1 cellular context compared by ENCODE assay signal in the genomic region with DNA sequence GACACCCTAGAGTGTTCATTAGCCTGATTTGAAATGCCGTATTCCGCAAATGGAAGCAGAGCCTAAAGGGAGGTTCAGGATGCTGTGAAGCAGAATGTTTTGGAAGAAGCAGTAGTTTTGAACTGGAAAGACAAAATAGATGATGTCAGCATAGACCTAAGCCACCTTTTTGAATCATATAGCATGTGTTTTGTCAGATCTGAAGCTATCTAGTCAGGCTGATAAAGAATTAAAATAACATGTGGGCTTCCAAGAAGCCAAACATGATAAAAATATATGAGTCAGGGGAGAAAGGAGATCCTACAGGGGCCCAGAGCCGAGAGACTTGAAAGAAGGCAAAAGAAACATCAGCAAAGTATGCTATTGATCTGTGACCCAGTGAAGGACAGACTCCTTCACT.
TF ChIP-seq lines count a peak whose summit lies in the region.

No MANE protein-coding gene starts in this region.

TF ChIP-seq in SK-N-SH, 30 proteins besides CTCF, POLR2A, EP300 and RAD21 (continued from another document):
- TF ChIP-seq REST (IDR thresholded peaks at IDR 0.05; ENCODE audit: low read depth, low read length): no peak
- TF ChIP-seq MEF2A (IDR thresholded peaks at IDR 0.05; ENCODE audit: borderline replicate concordance, low read depth): no peak
- no peak for TF ChIP-seq RFX5 (IDR thresholded peaks at IDR 0.05; ENCODE audit: low read length)
- TF ChIP-seq, protein P1, sequence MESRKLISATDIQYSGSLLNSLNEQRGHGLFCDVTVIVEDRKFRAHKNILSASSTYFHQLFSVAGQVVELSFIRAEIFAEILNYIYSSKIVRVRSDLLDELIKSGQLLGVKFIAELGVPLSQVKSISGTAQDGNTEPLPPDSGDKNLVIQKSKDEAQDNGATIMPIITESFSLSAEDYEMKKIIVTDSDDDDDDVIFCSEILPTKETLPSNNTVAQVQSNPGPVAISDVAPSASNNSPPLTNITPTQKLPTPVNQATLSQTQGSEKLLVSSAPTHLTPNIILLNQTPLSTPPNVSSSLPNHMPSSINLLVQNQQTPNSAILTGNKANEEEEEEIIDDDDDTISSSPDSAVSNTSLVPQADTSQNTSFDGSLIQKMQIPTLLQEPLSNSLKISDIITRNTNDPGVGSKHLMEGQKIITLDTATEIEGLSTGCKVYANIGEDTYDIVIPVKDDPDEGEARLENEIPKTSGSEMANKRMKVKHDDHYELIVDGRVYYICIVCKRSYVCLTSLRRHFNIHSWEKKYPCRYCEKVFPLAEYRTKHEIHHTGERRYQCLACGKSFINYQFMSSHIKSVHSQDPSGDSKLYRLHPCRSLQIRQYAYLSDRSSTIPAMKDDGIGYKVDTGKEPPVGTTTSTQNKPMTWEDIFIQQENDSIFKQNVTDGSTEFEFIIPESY (IDR thresholded peaks at IDR 0.05; ENCODE audit: borderline replicate concordance, low read depth): no peak
- TF ChIP-seq RXRA (IDR thresholded peaks at IDR 0.05; ENCODE audit: borderline replicate concordance, low read depth): no peak
- TF ChIP-seq, protein P2, sequence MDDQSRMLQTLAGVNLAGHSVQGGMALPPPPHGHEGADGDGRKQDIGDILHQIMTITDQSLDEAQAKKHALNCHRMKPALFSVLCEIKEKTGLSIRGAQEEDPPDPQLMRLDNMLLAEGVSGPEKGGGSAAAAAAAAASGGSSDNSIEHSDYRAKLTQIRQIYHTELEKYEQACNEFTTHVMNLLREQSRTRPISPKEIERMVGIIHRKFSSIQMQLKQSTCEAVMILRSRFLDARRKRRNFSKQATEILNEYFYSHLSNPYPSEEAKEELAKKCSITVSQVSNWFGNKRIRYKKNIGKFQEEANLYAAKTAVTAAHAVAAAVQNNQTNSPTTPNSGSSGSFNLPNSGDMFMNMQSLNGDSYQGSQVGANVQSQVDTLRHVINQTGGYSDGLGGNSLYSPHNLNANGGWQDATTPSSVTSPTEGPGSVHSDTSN (IDR thresholded peaks at IDR 0.05): no peak
- TF ChIP-seq YY1 (IDR thresholded peaks at IDR 0.05; ENCODE audit: low read depth): no peak
- TF ChIP-seq IRF3 (IDR thresholded peaks at IDR 0.05; ENCODE audit: low read depth, low read length): no peak
